ENCODE assay signal across 9 cellular contexts in the genomic region with DNA sequence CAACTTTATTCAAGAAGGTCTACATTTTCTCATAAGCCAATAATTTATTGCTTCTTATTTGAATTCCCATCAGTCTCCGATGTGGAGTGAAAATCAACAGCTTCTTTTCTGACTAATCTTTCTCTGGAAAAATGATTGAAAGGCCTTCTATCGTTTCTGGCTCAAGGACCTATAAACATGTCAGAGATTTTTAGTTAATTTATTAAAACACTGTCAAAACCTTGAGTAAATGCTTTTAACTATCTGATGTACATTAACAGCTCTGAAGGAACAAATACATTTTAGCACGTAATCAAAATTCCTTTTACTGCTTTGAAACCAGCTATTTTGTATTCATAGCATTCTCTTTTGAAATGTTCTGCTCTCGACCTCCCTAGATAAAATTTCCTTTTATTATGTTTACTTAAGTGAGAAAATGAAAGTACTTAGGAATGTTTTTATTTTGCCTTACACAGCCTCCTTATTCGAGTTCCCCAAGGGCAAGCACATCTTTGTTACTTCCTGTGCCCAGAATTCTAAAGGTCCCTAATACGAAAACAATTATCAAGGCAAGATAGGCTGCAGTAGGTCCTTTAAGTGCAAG. TPM values are rescaled to one million over a fixed set of nuclear protein-coding genes. Genes with fewer than 3 reads are reported as not detected.
DNase-seq lines count a peak whose midpoint lies in the region; ATAC-seq and TF ChIP-seq lines count a peak whose summit lies in the region.
"Had no signal": no experiment of that assay in that cellular context is flagged by ENCODE, and none has a peak within 500 bp of the region (broad histone marks: within the 10 kb centered on the region; RNA-seq: fewer than 3 reads in every experiment).

No MANE protein-coding gene starts in this region.

- H3K4me1 Mint-ChIP-seq in activated CD8-positive, alpha-beta T cell treated with anti-CD3 and anti-CD28 coated beads for 36 hours (ENCODE audit: low read depth) = peaks cover 25% of the 10 kb centered on the region
- peaks cover 6 to 8% of the 10 kb centered on the region in 2 donors for H3K4me1 Mint-ChIP-seq in effector memory CD8-positive, alpha-beta T cell (ENCODE audit: low read depth in 2 of 2)

- no peaks in the 10 kb centered on the region for H3K9me3 Mint-ChIP-seq in activated CD8-positive, alpha-beta T cell treated with anti-CD3 and anti-CD28 coated beads for 36 hours
- no peaks in the 10 kb centered on the region for H3K9me3 Mint-ChIP-seq in effector memory CD8-positive, alpha-beta T cell

- no peak overlapping the region for H2AK5ac ChIP-seq in mesenchymal stem cell (ENCODE audit: low read length, severe bottlenecking)

- no peak for TF ChIP-seq POLR2A in upper lobe of left lung (IDR thresholded peaks at IDR 0.05)

- ATAC-seq in activated CD8-positive, alpha-beta T cell treated with anti-CD3 and anti-CD28 coated beads for 36 hours = no peak
- no peak for ATAC-seq in upper lobe of left lung (ENCODE audit: low FRiP score in 2 of 2)
- no peak for ATAC-seq in effector memory CD8-positive, alpha-beta T cell (replicated peaks)

- intact Hi-C loops in cardiac septum (cut with DNase I) = no loop called here
- intact Hi-C loops in activated CD8-positive, alpha-beta T cell treated with anti-CD3 and anti-CD28 coated beads for 36 hours (cut with micrococcal nuclease) = no loop called here

- DNase-seq in cardiac muscle cell (ENCODE audit: low read depth in 1 of 2, low spot score in 1 of 2) (no peak), cardiac septum (ENCODE audit: low spot score) (no peak), mesenchymal stem cell (peak; percentile 32), upper lobe of left lung (no peak), amniotic stem cell (lab: John Stamatoyannopoulos, UW) (no peak), GM10266 (ENCODE audit: extremely low spot score) (no peak)
- no peak for DNase-seq in activated CD8-positive, alpha-beta T cell treated with anti-CD3 and anti-CD28 coated beads for 36 hours
- no peak for DNase-seq in effector memory CD8-positive, alpha-beta T cell

- H3K4me3 ChIP-seq in cardiac muscle cell (no peak overlapping the region), mesenchymal stem cell (ENCODE audit: insufficient read depth in 1 of 2, low read depth in 1 of 2, low read length in 2 of 2) (peak overlapping the region in 1 of 2 experiments; percentile 50), upper lobe of left lung (peak overlapping the region in 1 of 4 donors; percentile 4)

- CTCF ChIA-PET in activated CD8-positive, alpha-beta T cell treated with anti-CD3 and anti-CD28 coated beads for 36 hours (lab: Charles Lee) = no interaction called here

- H3K9me3 ChIP-seq in cardiac muscle cell (ENCODE audit: low read depth) (no peaks in the 10 kb centered on the region), mesenchymal stem cell (ENCODE audit: control insufficient read depth, low read length) (no peaks in the 10 kb centered on the region), upper lobe of left lung (no peaks in the 10 kb centered on the region)

- peak overlapping the region; percentile 75 for H3K27ac ChIP-seq in cardiac muscle cell
- peak overlapping the region; percentile 40 for H3K27ac ChIP-seq in mesenchymal stem cell (ENCODE audit: low read length, poor library complexity, severe bottlenecking)
- H3K27ac ChIP-seq in upper lobe of left lung = peak overlapping the region; percentile 35 to 100 (median 78)

- no peak for TF ChIP-seq EP300 in upper lobe of left lung (IDR thresholded peaks at IDR 0.05)

- H2BK120ac ChIP-seq in mesenchymal stem cell (ENCODE audit: low read depth, low read length) = no peak overlapping the region

- peak overlapping the region; percentile 99 for H3K9ac ChIP-seq in mesenchymal stem cell (ENCODE audit: low read length)

- no peak overlapping the region for H2BK12ac ChIP-seq in mesenchymal stem cell (ENCODE audit: low read length in 2 of 2)

- peaks cover 2% of the 10 kb centered on the region for H3K36me3 ChIP-seq in cardiac muscle cell
- no peaks in the 10 kb centered on the region for H3K36me3 ChIP-seq in mesenchymal stem cell (ENCODE audit: control insufficient read depth in 1 of 2, insufficient read depth in 2 of 2, low read depth in 1 of 2, low read length in 2 of 2)
- H3K36me3 ChIP-seq in upper lobe of left lung = no peaks in the 10 kb centered on the region

- H2BK5ac ChIP-seq in mesenchymal stem cell (ENCODE audit: low read depth, low read length, poor library complexity, severe bottlenecking) = no peak overlapping the region

- H4K8ac ChIP-seq in mesenchymal stem cell (ENCODE audit: low read length) = no peak overlapping the region

- H3K4me2 ChIP-seq in mesenchymal stem cell (ENCODE audit: low read length, poor library complexity, severe bottlenecking) = no peak overlapping the region

- peak overlapping the region; percentile 35 for H3K4me3 Mint-ChIP-seq in activated CD8-positive, alpha-beta T cell treated with anti-CD3 and anti-CD28 coated beads for 36 hours
- no peak overlapping the region for H3K4me3 Mint-ChIP-seq in effector memory CD8-positive, alpha-beta T cell
- H3K4me3 Mint-ChIP-seq: activated naive CD8-positive, alpha-beta T cell had no signal

- no peak overlapping the region for H3K23ac ChIP-seq in mesenchymal stem cell (ENCODE audit: low read length in 2 of 2)

- no peak overlapping the region for H3K14ac ChIP-seq in mesenchymal stem cell (ENCODE audit: low read length in 2 of 2)

- peak overlapping the region; percentile 69 for H3K27ac Mint-ChIP-seq in activated CD8-positive, alpha-beta T cell treated with anti-CD3 and anti-CD28 coated beads for 36 hours
- H3K27ac Mint-ChIP-seq in effector memory CD8-positive, alpha-beta T cell = no peak overlapping the region

- H3K27me3 ChIP-seq in cardiac muscle cell = no peaks in the 10 kb centered on the region
- H3K27me3 ChIP-seq in mesenchymal stem cell (ENCODE audit: control insufficient read depth in 1 of 2, insufficient read depth in 1 of 2, low read length in 2 of 2) = peaks cover 0 to 2% of the 10 kb centered on the region in 2 experiments
- no peaks in the 10 kb centered on the region for H3K27me3 ChIP-seq in upper lobe of left lung

- peaks cover 34% of the 10 kb centered on the region for H3K4me1 ChIP-seq in cardiac muscle cell (ENCODE audit: low read depth)
- no peaks in the 10 kb centered on the region for H3K4me1 ChIP-seq in mesenchymal stem cell (ENCODE audit: control insufficient read depth, insufficient read depth, low read depth, low read length)
- H3K4me1 ChIP-seq in upper lobe of left lung = peaks cover 8 to 34% (median 26%) of the 10 kb centered on the region in 4 donors

- H3K79me1 ChIP-seq in mesenchymal stem cell (replicated peaks; ENCODE audit: low read length, poor library complexity, severe bottlenecking) = no peaks in the 10 kb centered on the region

- H3K36me3 Mint-ChIP-seq in activated CD8-positive, alpha-beta T cell treated with anti-CD3 and anti-CD28 coated beads for 36 hours (ENCODE audit: low read depth) = peaks cover 8% of the 10 kb centered on the region
- peaks cover 23% of the 10 kb centered on the region for H3K36me3 Mint-ChIP-seq in effector memory CD8-positive, alpha-beta T cell (ENCODE audit: insufficient read depth)

- H2BK15ac ChIP-seq in mesenchymal stem cell (ENCODE audit: low read depth, poor library complexity, severe bottlenecking) = no peak overlapping the region

- 13% methylated on average over 1 of the region's 6 CpGs for WGBS in mesenchymal stem cell
- WGBS in upper lobe of left lung, 2 donors = 13 to 17% methylated on average over 6 of the region's 6 CpGs

- no peak overlapping the region for H3K18ac ChIP-seq in mesenchymal stem cell (ENCODE audit: low read depth in 1 of 2, low read length in 2 of 2)

- no peaks in the 10 kb centered on the region for H3K27me3 Mint-ChIP-seq in activated CD8-positive, alpha-beta T cell treated with anti-CD3 and anti-CD28 coated beads for 36 hours
- no peaks in the 10 kb centered on the region for H3K27me3 Mint-ChIP-seq in effector memory CD8-positive, alpha-beta T cell
- H3K27me3 Mint-ChIP-seq: activated naive CD8-positive, alpha-beta T cell had no signal

- H2AFZ ChIP-seq in mesenchymal stem cell (ENCODE audit: low read depth, low read length) = no peak overlapping the region

- H4K91ac ChIP-seq in mesenchymal stem cell (ENCODE audit: low read length) = no peak overlapping the region

- no peak overlapping the region for H3K4ac ChIP-seq in mesenchymal stem cell (ENCODE audit: low read depth in 1 of 2, low read length in 2 of 2)

- POLR2A ChIA-PET in activated CD8-positive, alpha-beta T cell treated with anti-CD3 and anti-CD28 coated beads for 36 hours (lab: Charles Lee) = no interaction called here

- TF ChIP-seq CTCF in cardiac muscle cell (IDR thresholded peaks at IDR 0.05; ENCODE audit: low read depth, low read length) (no peak), upper lobe of left lung (IDR thresholded peaks at IDR 0.05) (no peak), GM10266 (IDR thresholded peaks at IDR 0.05; ENCODE audit: control insufficient read depth, insufficient read depth, low read depth, missing control alignments) (no peak)
- TF ChIP-seq CTCF in activated CD8-positive, alpha-beta T cell treated with anti-CD3 and anti-CD28 coated beads for 36 hours (IDR thresholded peaks at IDR 0.05) = no peak

RNA-seq across cellular contexts. Expression of a gene that starts 3.2 kb away (rescaled TPM):
- 39.9 and 43.6 TPM in 2 replicates for total RNA-seq in cardiac muscle cell
- polyA plus RNA-seq in cardiac muscle cell = 24.6 and 36.6 TPM in 2 replicates
- 57.2 TPM for total RNA-seq in cardiac septum
- 10 to 100 TPM; 38.8 to 40.4 TPM for total RNA-seq in activated CD8-positive, alpha-beta T cell treated with anti-CD3 and anti-CD28 coated beads for 36 hours
- polyA plus RNA-seq in mesenchymal stem cell (2013, experiment 1 of 2) = 8.4 TPM
- polyA plus RNA-seq in mesenchymal stem cell (2013, experiment 2 of 2) = 8.1 TPM
- 10 to 100 TPM; 15.7 to 68.6 (median 31.1) TPM for total RNA-seq in upper lobe of left lung
